In genomic region chr17:73290399-73291259, GRCh38 we compare ENCODE assay signal across 8 cellular contexts. TPM values are rescaled to one million over a fixed set of nuclear protein-coding genes. Genes with fewer than 3 reads are reported as not detected.
A peak's percentile ranks its signal among the peaks of the same experiment; 100 is the strongest.
DNase-seq lines count a peak whose midpoint lies in the region; ATAC-seq, FAIRE-seq and TF ChIP-seq lines count a peak whose summit lies in the region.

No MANE protein-coding gene starts in this region.

- H3K4me3 ChIP-seq in pancreas, result no peak overlapping the region

- FAIRE-seq in pancreas (lab: Jason Lieb, UNC), result no peak

- H3K27me3 ChIP-seq in pancreas, result no peaks in the 10 kb centered on the region

- DNase-seq in astrocyte of the hippocampus (ENCODE audit: low read depth, low spot score) (peak; percentile 53), pancreas (peak in 1 of 6 donors; percentile 52), GM20000 (ENCODE audit: low spot score) (no peak), amniotic stem cell (lab: John Stamatoyannopoulos, UW) (no peak), DMS79 (lab: John Stamatoyannopoulos, UW) (no peak), NCI-H748 (lab: John Stamatoyannopoulos, UW; ENCODE audit: unreplicated experiment) (no peak)

- intact Hi-C loops in pancreas (cut with DNase I), result no loop called here

- H3K9me3 ChIP-seq in pancreas, result no peaks in the 10 kb centered on the region

- H3K27ac ChIP-seq in pancreas, result peak overlapping the region; percentile 74 to 96 (median 81)

- peak; percentile 56 for ATAC-seq in GM19043 (IDR thresholded peaks at IDR 0.05; ENCODE audit: low read depth, unreplicated experiment)
- peak; percentile 33 for ATAC-seq in HG02981 (IDR thresholded peaks at IDR 0.05; ENCODE audit: unreplicated experiment)
- ATAC-seq in pancreas, result no peak

- TF ChIP-seq CTCF in pancreas (IDR thresholded peaks at IDR 0.05) (no peak), GM20000 (IDR thresholded peaks at IDR 0.05; ENCODE audit: extremely low read depth, missing control alignments) (no peak)

- peaks cover under 1 to 8% (median 7%) of the 10 kb centered on the region in 3 donors for H3K36me3 ChIP-seq in pancreas

- H3K4me1 ChIP-seq in pancreas, result peaks cover 73 to 90% (median 86%) of the 10 kb centered on the region in 3 donors

- 36 to 45% methylated on average over 16 of the region's 16 CpGs for WGBS in pancreas, 2 donors

RNA-seq across cellular contexts. Expression of gene CDC42EP4, which starts 21.2 kb away (rescaled TPM):
- 10 to 100 TPM; 43.2 to 56.2 (median 46.9) TPM for total RNA-seq in pancreas
- 10 to 100 TPM; 24.2 to 28.9 TPM for polyA plus RNA-seq in pancreas

RNA-seq across cellular contexts. Expression of gene CPSF4L, which starts 28.9 kb away (rescaled TPM):
- total RNA-seq in pancreas, result under 1 TPM in 4 of 6 donors, not detected in 2; 0.19 to 0.67 (median 0.21) TPM
- not detected for polyA plus RNA-seq in pancreas

Comparison
In these comparisons a context has a peak if more than half of its experiments do, and no peak if none do; other contexts are left out.
1. ATAC-seq: peak in GM19043 (single experiment) and HG02981 (single experiment); none in pancreas (0 of 4).